16 cellular contexts compared by ENCODE assay signal in the genomic region with DNA sequence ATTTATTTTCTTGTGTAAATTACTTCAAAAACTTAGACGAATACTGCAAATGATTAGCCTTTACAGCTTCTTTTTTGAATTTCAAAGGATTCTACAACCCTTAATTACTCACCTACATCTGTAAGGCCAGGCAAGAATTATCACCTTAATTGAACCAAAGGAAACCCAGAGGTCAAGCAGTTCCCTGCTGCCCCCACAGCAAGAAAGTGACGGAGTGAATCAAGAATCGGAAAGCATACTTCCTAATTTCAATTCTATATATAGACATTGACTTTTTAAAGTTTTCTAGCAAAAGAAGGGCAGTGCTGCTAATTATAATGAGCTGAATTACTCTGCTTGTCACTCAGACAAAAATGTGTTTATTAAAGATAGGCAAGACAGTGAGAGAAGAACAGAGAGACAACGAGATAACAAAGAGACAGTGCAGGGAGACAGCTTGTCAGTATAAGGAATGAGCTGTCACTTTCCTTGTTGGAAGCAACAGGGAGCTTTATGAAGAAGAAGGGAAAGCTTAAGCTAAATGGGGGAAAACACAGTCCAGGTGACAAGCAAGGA. TPM values are rescaled to one million over a fixed set of nuclear protein-coding genes. Genes with fewer than 3 reads are reported as not detected.
A peak's percentile ranks its signal among the peaks of the same experiment; 100 is the strongest.
DNase-seq lines count a peak whose midpoint lies in the region; ATAC-seq lines count a peak whose summit lies in the region.
"Had no signal": no experiment of that assay in that cellular context is flagged by ENCODE, and none has a peak within 500 bp of the region (broad histone marks: within the 10 kb centered on the region; RNA-seq: fewer than 3 reads in every experiment).

No MANE protein-coding gene starts in this region.

- H3K9me3 ChIP-seq in trophoblast cell (ENCODE audit: insufficient read depth, low read depth, low read length), result no peaks in the 10 kb centered on the region
- H3K9me3 ChIP-seq: upper lobe of left lung had no signal

- no peak overlapping the region for H3K4me3 ChIP-seq in trophoblast cell (ENCODE audit: low read depth, low read length)
- H3K4me3 ChIP-seq: upper lobe of left lung had no signal

- peak; percentile 37 for ATAC-seq in GM18909 (IDR thresholded peaks at IDR 0.05; ENCODE audit: poor library complexity, unreplicated experiment)
- peak; percentile 30 for ATAC-seq in HG02678 (IDR thresholded peaks at IDR 0.05; ENCODE audit: unreplicated experiment)
- ATAC-seq: Right ventricle myocardium inferior had no signal

- H3K4me1 Mint-ChIP-seq in IgD-negative memory B cell, result peaks cover 4 to 14% (median 13%) of the 10 kb centered on the region in 3 donors

- WGBS in trophoblast cell (ENCODE audit: extremely low coverage, insufficient coverage, insufficient read length), result no CpG with 5 or more reads among the region's 4 CpGs

- no peak overlapping the region for H2BK120ac ChIP-seq in trophoblast cell (ENCODE audit: insufficient read depth, low read length, poor library complexity)

- H4K12ac ChIP-seq in trophoblast cell (ENCODE audit: low read depth, low read length), result no peak overlapping the region

- no peaks in the 10 kb centered on the region for H3K79me1 ChIP-seq in trophoblast cell (ENCODE audit: low read length)

- no peaks in the 10 kb centered on the region for H3K36me3 ChIP-seq in trophoblast cell (ENCODE audit: control insufficient read depth in 1 of 2, insufficient read depth in 2 of 2, low read length in 2 of 2)
- H3K36me3 ChIP-seq: upper lobe of left lung had no signal

- peak; percentile 36 for DNase-seq in CMK (ENCODE audit: low read depth)
- DNase-seq in retina, result no peak
- no peak for DNase-seq in SKM-1 treated with dmso at 0.1 percent for 144 hours (lab: John Stamatoyannopoulos, UW; ENCODE audit: unreplicated experiment)
- no peak for DNase-seq in trophoblast cell
- no peak for DNase-seq in SIG-M5 (lab: John Stamatoyannopoulos, UW)
- DNase-seq: dermis blood vessel endothelial cell; DMS 273 treated with DMSO at 0.1 percent for 48 hours; mesenchymal stem cell; NCI-H1105 treated with DMSO at 0.1 percent for 48 hours; stimulated activated CD4-positive, alpha-beta T cell treated with anti-CD3 and anti-CD28 coated beads, Interleukin-12 subunit alpha, Interleukin-12 subunit beta, amount 100 ng/mL, for 4 hours; upper lobe of left lung had no signal

- no peak overlapping the region for H3K27ac ChIP-seq in trophoblast cell (ENCODE audit: low read depth, low read length)
- H3K27ac ChIP-seq: upper lobe of left lung, VCaP had no signal

- no peak overlapping the region for H4K8ac ChIP-seq in trophoblast cell (ENCODE audit: low read depth, low read length)

- no peak overlapping the region for H2BK12ac ChIP-seq in trophoblast cell (ENCODE audit: low read length)

- no peaks in the 10 kb centered on the region for H3K27me3 Mint-ChIP-seq in IgD-negative memory B cell

- H3K23ac ChIP-seq in trophoblast cell (ENCODE audit: low read length), result no peak overlapping the region

- H3K14ac ChIP-seq in trophoblast cell (ENCODE audit: low read length), result no peak overlapping the region

- H3K27me3 ChIP-seq in trophoblast cell (ENCODE audit: insufficient read depth, low read length), result no peaks in the 10 kb centered on the region
- H3K27me3 ChIP-seq: upper lobe of left lung had no signal

- peak overlapping the region; percentile 23 to 64 (median 44) for H3K27ac Mint-ChIP-seq in IgD-negative memory B cell

- H2BK5ac ChIP-seq in trophoblast cell (ENCODE audit: low read depth, low read length, poor library complexity), result no peak overlapping the region

- peak overlapping the region in 2 of 4 donors; percentile 20 to 80 for H3K4me3 Mint-ChIP-seq in IgD-negative memory B cell

- no peaks in the 10 kb centered on the region for H3K36me3 Mint-ChIP-seq in IgD-negative memory B cell

- H3K4ac ChIP-seq in trophoblast cell (ENCODE audit: low read depth, low read length), result no peak overlapping the region

- H4K91ac ChIP-seq in trophoblast cell (ENCODE audit: low read depth, low read length), result no peak overlapping the region

- H2AFZ ChIP-seq in trophoblast cell (ENCODE audit: insufficient read depth, low read length, poor library complexity), result no peak overlapping the region

- H3K4me2 ChIP-seq in trophoblast cell (ENCODE audit: low read length), result no peak overlapping the region

- H3K18ac ChIP-seq in trophoblast cell (ENCODE audit: low read length), result no peak overlapping the region

- peaks cover 0 to 2% (median 0%) of the 10 kb centered on the region in 3 donors for H3K9me3 Mint-ChIP-seq in IgD-negative memory B cell

- no peak overlapping the region for H3K9ac ChIP-seq in trophoblast cell (ENCODE audit: low read length)

- no peak overlapping the region for H2AK5ac ChIP-seq in trophoblast cell (ENCODE audit: low read length)

- H3K4me1 ChIP-seq in trophoblast cell (ENCODE audit: control insufficient read depth in 1 of 2, insufficient read depth in 2 of 2, low read length in 2 of 2), result no peaks in the 10 kb centered on the region
- H3K4me1 ChIP-seq: upper lobe of left lung had no signal

- no peaks in the 10 kb centered on the region for H3K79me2 ChIP-seq in trophoblast cell (ENCODE audit: control insufficient read depth, insufficient read depth, low read length, poor library complexity)

RNA-seq across cellular contexts. Expression of a gene that starts 47.5 kb away (rescaled TPM):
- not detected for polyA plus RNA-seq in IgD-negative memory B cell
- polyA plus RNA-seq in trophoblast cell (2013), result not detected in 2 replicates
